Comparison of ENCODE assay signal across 9 cellular contexts in genomic region chr19:919157-920050, GRCh38. TPM values are rescaled to one million over a fixed set of nuclear protein-coding genes. Genes with fewer than 3 reads are reported as not detected.
DNase-seq lines count a peak whose midpoint lies in the region; ATAC-seq and TF ChIP-seq lines count a peak whose summit lies in the region.
"Had no signal": no experiment of that assay in that cellular context is flagged by ENCODE, and none has a peak within 500 bp of the region (broad histone marks: within the 10 kb centered on the region; RNA-seq: fewer than 3 reads in every experiment).

No MANE protein-coding gene starts in this region.

- peak overlapping the region; percentile 55 for H3K27ac Mint-ChIP-seq in activated naive CD4-positive, alpha-beta T cell treated with anti-CD3 and anti-CD28 coated beads, Interleukin-2, amount 10 ng/mL, durations not matched to agents 7 days and 5 days

- no peaks in the 10 kb centered on the region for H4K20me1 ChIP-seq in osteoblast (ENCODE audit: insufficient read depth, low read length)

- no peak overlapping the region for H3K4me2 ChIP-seq in osteoblast (ENCODE audit: insufficient read depth, low read length)

- peaks cover 35% of the 10 kb centered on the region for H3K4me1 Mint-ChIP-seq in activated naive CD4-positive, alpha-beta T cell treated with anti-CD3 and anti-CD28 coated beads, Interleukin-2, amount 10 ng/mL, durations not matched to agents 7 days and 5 days

- ATAC-seq in HG02623 (IDR thresholded peaks at IDR 0.05; ENCODE audit: unreplicated experiment): no peak

- H3K9me3 ChIP-seq in osteoblast (ENCODE audit: low read depth, low read length): no peaks in the 10 kb centered on the region

- DNase-seq in NCI-H2171 (lab: John Stamatoyannopoulos, UW): peak; percentile 77
- DNase-seq in activated naive CD4-positive, alpha-beta T cell treated with anti-CD3 and anti-CD28 coated beads, Interleukin-2, amount 10 ng/mL, durations not matched to agents 7 days and 5 days: peak; percentile 59
- peak; percentile 92 for DNase-seq in osteoblast (ENCODE audit: insufficient read length, low spot score, missing footprints)
- DNase-seq in midbrain (lab: John Stamatoyannopoulos, UW): no peak
- no peak for DNase-seq in NOMO-1 treated with DMSO at 0.1 percent for 48 hours (lab: John Stamatoyannopoulos, UW; ENCODE audit: unreplicated experiment)
- no peak for DNase-seq in GM10266 (ENCODE audit: extremely low spot score)
- DNase-seq: hippocampal formation had no signal

- H3K4me1 ChIP-seq in osteoblast (ENCODE audit: insufficient read depth, low read length): peaks cover 3% of the 10 kb centered on the region

- no peaks in the 10 kb centered on the region for H3K9me3 Mint-ChIP-seq in activated naive CD4-positive, alpha-beta T cell treated with anti-CD3 and anti-CD28 coated beads, Interleukin-2, amount 10 ng/mL, durations not matched to agents 7 days and 5 days

- CTCF ChIA-PET in activated naive CD4-positive, alpha-beta T cell treated with anti-CD3 and anti-CD28 coated beads, Interleukin-2, amount 10 ng/mL, durations not matched to agents 7 days and 5 days (lab: Charles Lee): interaction anchor here (0.8 to 4.5 kb wide), 3 partner anchors 56 to 65 kb away, joined by 4 to 24 read pairs (median 6); partner anchors contain the start of gene WDR18

- H3K4me3 ChIP-seq in GM12875 (ENCODE audit: low read depth, low read length): peak overlapping the region; percentile 46
- H3K4me3 ChIP-seq in osteoblast (ENCODE audit: insufficient read depth, low read length): no peak overlapping the region

- TF ChIP-seq CTCF in GM12875 (IDR thresholded peaks at IDR 0.05; ENCODE audit: borderline replicate concordance, insufficient read depth, low read depth, low read length) (no peak), osteoblast (IDR thresholded peaks at IDR 0.05; ENCODE audit: extremely low read depth, low read depth, low read length) (no peak), GM10266 (IDR thresholded peaks at IDR 0.05; ENCODE audit: control insufficient read depth, insufficient read depth, low read depth, missing control alignments) (no peak)

- H3K27me3 Mint-ChIP-seq in activated naive CD4-positive, alpha-beta T cell treated with anti-CD3 and anti-CD28 coated beads, Interleukin-2, amount 10 ng/mL, durations not matched to agents 7 days and 5 days: peaks cover 55% of the 10 kb centered on the region

- no peak overlapping the region for H3K27ac ChIP-seq in osteoblast (ENCODE audit: low read depth, low read length)

- H3K36me3 Mint-ChIP-seq in activated naive CD4-positive, alpha-beta T cell treated with anti-CD3 and anti-CD28 coated beads, Interleukin-2, amount 10 ng/mL, durations not matched to agents 7 days and 5 days: no peaks in the 10 kb centered on the region

- H3K79me2 ChIP-seq in osteoblast (ENCODE audit: insufficient read depth, low read length): no peaks in the 10 kb centered on the region

- H3K36me3 ChIP-seq in osteoblast (ENCODE audit: insufficient read depth, low read length): no peaks in the 10 kb centered on the region

- H3K27me3 ChIP-seq in osteoblast (ENCODE audit: insufficient read depth, low read length): peaks cover 41% of the 10 kb centered on the region

- peak overlapping the region; percentile 60 for H3K4me3 Mint-ChIP-seq in activated naive CD4-positive, alpha-beta T cell treated with anti-CD3 and anti-CD28 coated beads, Interleukin-2, amount 10 ng/mL, durations not matched to agents 7 days and 5 days

- no peak overlapping the region for H2AFZ ChIP-seq in osteoblast (ENCODE audit: low read length)

RNA-seq across cellular contexts. Expression of gene KISS1R, which starts 2.3 kb away (rescaled TPM):
- total RNA-seq in osteoblast: not detected in 2 replicates

RNA-seq across cellular contexts. Expression of gene R3HDM4, which starts 6.4 kb away (rescaled TPM):
- total RNA-seq in osteoblast: 31.1 and 32.7 TPM in 2 replicates

RNA-seq across cellular contexts. Expression of gene ARID3A, which starts 6.4 kb away (rescaled TPM):
- total RNA-seq in osteoblast: 19.4 and 21.7 TPM in 2 replicates

RNA-seq across cellular contexts. Expression of gene RNU6-9, which starts 26.1 kb away (rescaled TPM):
- total RNA-seq in osteoblast: not detected in 2 replicates

RNA-seq across cellular contexts. Expression of gene MED16, which starts 26.4 kb away (rescaled TPM):
- 20.6 and 25.0 TPM in 2 replicates for total RNA-seq in osteoblast

Comparison
In these comparisons a context has a peak if more than half of its experiments do, and no peak if none do; other contexts are left out.
1. DNase-seq: peak in NCI-H2171 (single experiment), activated naive CD4-positive, alpha-beta T cell treated with anti-CD3 and anti-CD28 coated beads, Interleukin-2, amount 10 ng/mL, durations not matched to agents 7 days and 5 days (single experiment) and osteoblast (single experiment); none in midbrain (single experiment), NOMO-1 treated with DMSO at 0.1 percent for 48 hours (single experiment) and GM10266 (single experiment).